17 cellular contexts compared by ENCODE assay signal in genomic region chr14:53470351-53471043, GRCh38.
DNase-seq lines count a peak whose midpoint lies in the region; ATAC-seq, FAIRE-seq and TF ChIP-seq lines count a peak whose summit lies in the region.
"Had no signal": no experiment of that assay in that cellular context is flagged by ENCODE, and none has a peak within 500 bp of the region (broad histone marks: within the 10 kb centered on the region; RNA-seq: fewer than 3 reads in every experiment).

No MANE protein-coding gene starts in this region.

- no peaks in the 10 kb centered on the region for H3K4me1 Mint-ChIP-seq in activated T-cell treated with anti-CD3 and anti-CD28 coated beads, Interleukin-2, amount 50 U/mL, for 72 hours (ENCODE audit: low read depth)
- H3K4me1 Mint-ChIP-seq: activated CD4-positive, alpha-beta T cell treated with anti-CD3 and anti-CD28 coated beads for 36 hours; central memory CD8-positive, alpha-beta T cell had no signal

- H3K4me1 ChIP-seq in lower lobe of right lung: no peaks in the 10 kb centered on the region
- no peaks in the 10 kb centered on the region for H3K4me1 ChIP-seq in small intestine (ENCODE audit: control insufficient read depth in 2 of 2, insufficient read depth in 1 of 2, low read depth in 1 of 2, low read length in 1 of 2)
- H3K4me1 ChIP-seq: SJSA1 had no signal

- 78 to 89% (median 79%) methylated on average over 2 of the region's 2 CpGs for WGBS in small intestine, 3 donors

- H3K4me3 Mint-ChIP-seq in activated T-cell treated with anti-CD3 and anti-CD28 coated beads, Interleukin-2, amount 50 U/mL, for 72 hours: no peak overlapping the region
- H3K4me3 Mint-ChIP-seq: activated CD4-positive, alpha-beta T cell treated with anti-CD3 and anti-CD28 coated beads for 36 hours; central memory CD8-positive, alpha-beta T cell had no signal

- H3K36me3 Mint-ChIP-seq in activated T-cell treated with anti-CD3 and anti-CD28 coated beads, Interleukin-2, amount 50 U/mL, for 72 hours (ENCODE audit: insufficient read depth in 2 of 2): no peaks in the 10 kb centered on the region
- H3K36me3 Mint-ChIP-seq: activated naive CD4-positive, alpha-beta T cell treated with anti-CD3 and anti-CD28 coated beads, Interleukin-2, amount 50 U/mL, for 72 hours had no signal

- no peaks in the 10 kb centered on the region for H3K27me3 Mint-ChIP-seq in activated T-cell treated with anti-CD3 and anti-CD28 coated beads, Interleukin-2, amount 50 U/mL, for 72 hours (ENCODE audit: low read depth)
- H3K27me3 Mint-ChIP-seq: activated CD4-positive, alpha-beta T cell treated with anti-CD3 and anti-CD28 coated beads for 36 hours; central memory CD8-positive, alpha-beta T cell had no signal

- H3K9me3 ChIP-seq in lower lobe of right lung: no peaks in the 10 kb centered on the region
- no peaks in the 10 kb centered on the region for H3K9me3 ChIP-seq in small intestine (ENCODE audit: control insufficient read depth, low read depth)
- H3K9me3 ChIP-seq: mucosa of descending colon, SJSA1 had no signal

- DNase-seq in AG09319 (ENCODE audit: extremely low read depth, low read depth) (peak; percentile 44), LHCN-M2 (ENCODE audit: low read depth) (peak; percentile 13), fibroblast of gingiva (ENCODE audit: low read depth) (peak; percentile 89), lower lobe of right lung (no peak), retina (no peak), small intestine (no peak), NCI-H187 (lab: John Stamatoyannopoulos, UW) (no peak)
- DNase-seq in activated T-cell treated with anti-CD3 and anti-CD28 coated beads, Interleukin-2, amount 50 U/mL, for 72 hours: no peak
- DNase-seq: activated CD4-positive, alpha-beta T cell treated with anti-CD3 and anti-CD28 coated beads for 36 hours; kidney; mucosa of descending colon; NCI-H524 treated with DMSO at 0.1 percent for 48 hours; OCI-M1; T1000 had no signal

- no peaks in the 10 kb centered on the region for H3K27me3 ChIP-seq in lower lobe of right lung (ENCODE audit: low read depth)
- H3K27me3 ChIP-seq in small intestine (ENCODE audit: control insufficient read depth in 2 of 2, insufficient read depth in 2 of 2, low read length in 2 of 2): no peaks in the 10 kb centered on the region
- H3K27me3 ChIP-seq: SJSA1 had no signal

- H3K27ac Mint-ChIP-seq in activated T-cell treated with anti-CD3 and anti-CD28 coated beads, Interleukin-2, amount 50 U/mL, for 72 hours: no peak overlapping the region
- H3K27ac Mint-ChIP-seq: activated CD4-positive, alpha-beta T cell treated with anti-CD3 and anti-CD28 coated beads for 36 hours; activated naive CD4-positive, alpha-beta T cell treated with anti-CD3 and anti-CD28 coated beads, Interleukin-2, amount 50 U/mL, for 72 hours had no signal

- H3K4me3 ChIP-seq in lower lobe of right lung: no peak overlapping the region
- H3K4me3 ChIP-seq in small intestine (ENCODE audit: low read depth in 1 of 2, low read length in 2 of 2): no peak overlapping the region
- H3K4me3 ChIP-seq: mucosa of descending colon, SJSA1 had no signal

- no peak; the same call in none of the 2 replicates for TF ChIP-seq CTCF in AG09319 (IDR thresholded peaks at IDR 0.05; ENCODE audit: low read depth, low read length)
- no peak for TF ChIP-seq CTCF in lower lobe of right lung (IDR thresholded peaks at IDR 0.05)

- H3K36me3 ChIP-seq in lower lobe of right lung: no peaks in the 10 kb centered on the region
- no peaks in the 10 kb centered on the region for H3K36me3 ChIP-seq in small intestine (ENCODE audit: control insufficient read depth in 2 of 2, insufficient read depth in 2 of 2, low read length in 2 of 2)
- H3K36me3 ChIP-seq: SJSA1 had no signal

- peaks cover 2% of the 10 kb centered on the region in 2 donors for H3K9me3 Mint-ChIP-seq in activated T-cell treated with anti-CD3 and anti-CD28 coated beads, Interleukin-2, amount 50 U/mL, for 72 hours
- H3K9me3 Mint-ChIP-seq: activated naive CD4-positive, alpha-beta T cell treated with anti-CD3 and anti-CD28 coated beads, Interleukin-2, amount 50 U/mL, for 72 hours; central memory CD8-positive, alpha-beta T cell had no signal

- no peak for FAIRE-seq in small intestine (lab: Jason Lieb, UNC)
- FAIRE-seq: kidney had no signal

- H3K27ac ChIP-seq in lower lobe of right lung (no peak overlapping the region), small intestine (ENCODE audit: low read depth in 1 of 2, low read length in 1 of 2) (no peak overlapping the region)
- H3K27ac ChIP-seq: SJSA1 had no signal

- ATAC-seq in lower lobe of right lung: peak; percentile 63 to 69
- ATAC-seq in activated T-cell treated with anti-CD3 and anti-CD28 coated beads, Interleukin-2, amount 50 U/mL, for 72 hours (replicated peaks in 1 of 2): no peak
- ATAC-seq: activated CD4-positive, alpha-beta T cell treated with anti-CD3 and anti-CD28 coated beads for 36 hours; activated naive CD4-positive, alpha-beta T cell treated with anti-CD3 and anti-CD28 coated beads, Interleukin-2, amount 50 U/mL, for 72 hours; mucosa of descending colon had no signal

- intact Hi-C loops in lower lobe of right lung (cut with DNase I): no loop called here

Comparison
In these comparisons a context has a peak if more than half of its experiments do, and no peak if none do; other contexts are left out.
1. DNase-seq: peak in AG09319 (single experiment), LHCN-M2 (single experiment) and fibroblast of gingiva (single experiment); none in lower lobe of right lung (single experiment), retina (single experiment), small intestine (single experiment), NCI-H187 (0 of 2) and activated T-cell treated with anti-CD3 and anti-CD28 coated beads, Interleukin-2, amount 50 U/mL, for 72 hours (0 of 2).
2. ATAC-seq: peak in lower lobe of right lung (2 of 2); none in activated T-cell treated with anti-CD3 and anti-CD28 coated beads, Interleukin-2, amount 50 U/mL, for 72 hours (0 of 2).